ENCODE assay signal across 10 cellular contexts in the genomic region with DNA sequence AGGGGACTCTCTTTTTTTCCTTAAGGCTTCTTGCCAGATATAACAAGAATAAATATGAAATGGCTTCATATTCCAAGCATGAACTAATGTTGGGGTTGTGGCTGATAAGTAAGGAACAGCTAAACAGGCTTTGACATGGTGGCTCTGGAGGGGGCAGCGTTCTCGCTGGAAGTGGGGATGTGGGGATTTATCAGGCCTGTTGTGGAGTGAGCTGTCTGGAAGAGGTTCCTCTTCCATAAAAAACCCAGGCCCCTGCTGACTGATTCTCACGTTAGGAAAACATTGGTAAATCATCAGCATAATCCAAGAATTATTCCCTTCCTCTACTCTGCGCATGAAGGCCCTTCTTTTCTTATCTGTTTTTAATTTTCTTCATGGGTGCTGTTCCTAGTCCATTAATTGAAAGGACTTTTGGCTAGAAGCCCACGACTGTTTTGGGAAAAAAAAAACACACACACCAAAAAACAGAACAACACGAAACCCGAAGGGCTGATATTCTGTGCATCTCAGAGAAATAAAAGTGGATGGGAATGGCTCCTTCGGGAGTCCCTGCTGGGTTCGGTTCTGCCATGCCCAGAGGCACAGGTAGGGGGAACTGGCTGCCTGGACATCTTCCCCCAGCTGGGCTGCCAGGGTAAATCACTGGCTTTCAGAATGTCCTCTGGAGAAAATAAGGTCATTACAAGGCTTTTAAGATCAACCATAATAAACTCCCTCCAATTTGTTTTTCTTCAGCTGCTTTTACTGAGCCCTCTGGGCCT.
DNase-seq lines count a peak whose midpoint lies in the region; ATAC-seq lines count a peak whose summit lies in the region.
"Had no signal": no experiment of that assay in that cellular context is flagged by ENCODE, and none has a peak within 500 bp of the region (broad histone marks: within the 10 kb centered on the region; RNA-seq: fewer than 3 reads in every experiment).

No MANE protein-coding gene starts in this region.

- DNase-seq in GM03348 (ENCODE audit: low spot score) (peak; percentile 64), amniotic epithelial cell (ENCODE audit: low read depth) (peak; percentile 16), left cardiac atrium (no peak), sciatic nerve (ENCODE audit: low spot score) (no peak), amniotic stem cell (lab: John Stamatoyannopoulos, UW) (no peak), HuH-7.5 (ENCODE audit: low spot score) (no peak)
- DNase-seq in activated CD4-positive, alpha-beta T cell treated with anti-CD3 and anti-CD28 coated beads, Interleukin-2, amount 10 ng/mL, durations not matched to agents 24 days and 14 days, result no peak
- DNase-seq: activated CD8-positive, alpha-beta memory T cell treated with anti-CD3 and anti-CD28 coated beads, Interleukin-2, amount 10 ng/mL, durations not matched to agents 7 days and 5 days; NCI-H526 treated with DMSO at 0.1 percent for 48 hours had no signal

- H3K4me3 Mint-ChIP-seq in activated CD4-positive, alpha-beta T cell treated with anti-CD3 and anti-CD28 coated beads, Interleukin-2, amount 10 ng/mL, durations not matched to agents 24 days and 14 days, result no peak overlapping the region
- H3K4me3 Mint-ChIP-seq: activated CD8-positive, alpha-beta memory T cell treated with anti-CD3 and anti-CD28 coated beads, Interleukin-2, amount 10 ng/mL, durations not matched to agents 7 days and 5 days had no signal

- intact Hi-C loops in left cardiac atrium (cut with DNase I), result loop anchor here in 1 of 2 donors (10.0 kb wide), 1 partner anchor 581 kb away; a partner anchor contains a TSS
- intact Hi-C loops in sciatic nerve (cut with DNase I), result no loop called here
- intact Hi-C loops in activated CD4-positive, alpha-beta T cell treated with anti-CD3 and anti-CD28 coated beads, Interleukin-2, amount 10 ng/mL, durations not matched to agents 24 days and 14 days (cut with micrococcal nuclease), result no loop called here

- H3K4me1 Mint-ChIP-seq in activated CD4-positive, alpha-beta T cell treated with anti-CD3 and anti-CD28 coated beads, Interleukin-2, amount 10 ng/mL, durations not matched to agents 24 days and 14 days, result no peaks in the 10 kb centered on the region
- H3K4me1 Mint-ChIP-seq: activated CD8-positive, alpha-beta memory T cell treated with anti-CD3 and anti-CD28 coated beads, Interleukin-2, amount 10 ng/mL, durations not matched to agents 7 days and 5 days had no signal

- ATAC-seq in left cardiac atrium (peak; percentile 11 to 73), sciatic nerve (peak; percentile 84), GM21723 (IDR thresholded peaks at IDR 0.05; ENCODE audit: unreplicated experiment) (no peak)
- ATAC-seq: activated CD8-positive, alpha-beta memory T cell treated with anti-CD3 and anti-CD28 coated beads, Interleukin-2, amount 10 ng/mL, durations not matched to agents 7 days and 5 days had no signal

- no peaks in the 10 kb centered on the region for H3K9me3 Mint-ChIP-seq in activated CD4-positive, alpha-beta T cell treated with anti-CD3 and anti-CD28 coated beads, Interleukin-2, amount 10 ng/mL, durations not matched to agents 24 days and 14 days

- H3K27me3 Mint-ChIP-seq in activated CD4-positive, alpha-beta T cell treated with anti-CD3 and anti-CD28 coated beads, Interleukin-2, amount 10 ng/mL, durations not matched to agents 24 days and 14 days, result peaks cover 13% of the 10 kb centered on the region

- H3K36me3 Mint-ChIP-seq in activated CD4-positive, alpha-beta T cell treated with anti-CD3 and anti-CD28 coated beads, Interleukin-2, amount 10 ng/mL, durations not matched to agents 24 days and 14 days (ENCODE audit: low read depth), result no peaks in the 10 kb centered on the region
- H3K36me3 Mint-ChIP-seq: activated CD8-positive, alpha-beta memory T cell treated with anti-CD3 and anti-CD28 coated beads, Interleukin-2, amount 10 ng/mL, durations not matched to agents 7 days and 5 days had no signal

- no peak overlapping the region for H3K27ac Mint-ChIP-seq in activated CD4-positive, alpha-beta T cell treated with anti-CD3 and anti-CD28 coated beads, Interleukin-2, amount 10 ng/mL, durations not matched to agents 24 days and 14 days
- H3K27ac Mint-ChIP-seq: activated CD8-positive, alpha-beta memory T cell treated with anti-CD3 and anti-CD28 coated beads, Interleukin-2, amount 10 ng/mL, durations not matched to agents 7 days and 5 days had no signal

Comparison
In these comparisons a context has a peak if more than half of its experiments do, and no peak if none do; other contexts are left out.
1. DNase-seq: peak in GM03348 (single experiment) and amniotic epithelial cell (single experiment); none in left cardiac atrium (single experiment), sciatic nerve (single experiment), amniotic stem cell (single experiment), activated CD4-positive, alpha-beta T cell treated with anti-CD3 and anti-CD28 coated beads, Interleukin-2, amount 10 ng/mL, durations not matched to agents 24 days and 14 days (single experiment) and HuH-7.5 (single experiment).